12 cellular contexts compared by ENCODE assay signal in genomic region chr16:4882261-4882632, GRCh38. TPM values are rescaled to one million over a fixed set of nuclear protein-coding genes. Genes with fewer than 3 reads are reported as not detected.
A peak's percentile ranks its signal among the peaks of the same experiment; 100 is the strongest.
DNase-seq lines count a peak whose midpoint lies in the region; ATAC-seq and TF ChIP-seq lines count a peak whose summit lies in the region.
"Had no signal": no experiment of that assay in that cellular context is flagged by ENCODE, and none has a peak within 500 bp of the region (broad histone marks: within the 10 kb centered on the region; RNA-seq: fewer than 3 reads in every experiment).

No MANE protein-coding gene starts in this region.

- TF ChIP-seq CTCF in brain (conservative IDR thresholded peaks at IDR 0.05): no peak
- TF ChIP-seq CTCF in CD8-positive, alpha-beta T cell (IDR thresholded peaks at IDR 0.05): no peak

- ATAC-seq in CD8-positive, alpha-beta T cell: no peak

- in situ Hi-C loops in G401 (cut with HindIII; ENCODE audit: low sequenced_read_pairs): no loop called here

- CTCF ChIA-PET in HEK293T (lab: Yijun Ruan, JAX): no interaction called here
- CTCF ChIA-PET in CD8-positive, alpha-beta T cell (lab: Charles Lee): no interaction called here

- intact Hi-C loops in CD8-positive, alpha-beta T cell (cut with DNase I, micrococcal nuclease): no loop called here

- H3K27me3 Mint-ChIP-seq in brain: peaks cover 2% of the 10 kb centered on the region
- H3K27me3 Mint-ChIP-seq in CD8-positive, alpha-beta T cell (ENCODE audit: low read depth): no peaks in the 10 kb centered on the region
- H3K27me3 Mint-ChIP-seq: activated naive CD8-positive, alpha-beta T cell treated with anti-CD3 and anti-CD28 coated beads, Interleukin-2, amount 10 ng/mL, durations not matched to agents 7 days and 5 days; memory B cell had no signal

- peaks cover 39% of the 10 kb centered on the region for H3K36me3 ChIP-seq in CD8-positive, alpha-beta T cell (ENCODE audit: insufficient read depth, low read length)

- no peak overlapping the region for H3K4me3 Mint-ChIP-seq in brain
- no peak overlapping the region for H3K4me3 Mint-ChIP-seq in CD8-positive, alpha-beta T cell
- H3K4me3 Mint-ChIP-seq: activated naive CD8-positive, alpha-beta T cell treated with anti-CD3 and anti-CD28 coated beads, Interleukin-2, amount 10 ng/mL, durations not matched to agents 7 days and 5 days; memory B cell had no signal

- DNase-seq in COLO668 (lab: John Stamatoyannopoulos, UW; ENCODE audit: unreplicated experiment) (peak; percentile 7), HK-2 (ENCODE audit: unreplicated experiment) (peak; percentile 36), lung microvascular endothelial cell (ENCODE audit: low read depth in 2 of 2) (peak; percentile 53 to 61), G401 (ENCODE audit: low spot score) (no peak), HPDE6-E6E7 (ENCODE audit: extremely low spot score) (no peak), HEK293T (ENCODE audit: extremely low spot score) (no peak)
- DNase-seq in CD8-positive, alpha-beta T cell: no peak
- DNase-seq: activated naive CD8-positive, alpha-beta T cell treated with anti-CD3 and anti-CD28 coated beads, Interleukin-2, amount 10 ng/mL, durations not matched to agents 7 days and 5 days; NCI-H1048 had no signal

- no peaks in the 10 kb centered on the region for H3K27me3 ChIP-seq in CD8-positive, alpha-beta T cell (ENCODE audit: insufficient read depth, low read length)
- H3K27me3 ChIP-seq: suprapubic skin had no signal

- H3K9me3 Mint-ChIP-seq in brain: peaks cover 0 to 7% (median 0%) of the 10 kb centered on the region in 5 experiments
- H3K9me3 Mint-ChIP-seq in CD8-positive, alpha-beta T cell: no peaks in the 10 kb centered on the region
- H3K9me3 Mint-ChIP-seq: activated naive CD8-positive, alpha-beta T cell treated with anti-CD3 and anti-CD28 coated beads, Interleukin-2, amount 10 ng/mL, durations not matched to agents 7 days and 5 days; memory B cell had no signal

- peaks cover 82% of the 10 kb centered on the region for H3K36me3 Mint-ChIP-seq in brain
- peaks cover 91% of the 10 kb centered on the region for H3K36me3 Mint-ChIP-seq in CD8-positive, alpha-beta T cell

- H3K27ac Mint-ChIP-seq in brain: peak overlapping the region in 4 of 5 experiments; percentile 25 to 73 (median 54)
- no peak overlapping the region for H3K27ac Mint-ChIP-seq in CD8-positive, alpha-beta T cell
- H3K27ac Mint-ChIP-seq: activated naive CD8-positive, alpha-beta T cell treated with anti-CD3 and anti-CD28 coated beads, Interleukin-2, amount 10 ng/mL, durations not matched to agents 7 days and 5 days; memory B cell had no signal

- H3K4me1 Mint-ChIP-seq in brain: peaks cover 21% of the 10 kb centered on the region
- no peaks in the 10 kb centered on the region for H3K4me1 Mint-ChIP-seq in CD8-positive, alpha-beta T cell (ENCODE audit: low read depth)
- H3K4me1 Mint-ChIP-seq: memory B cell had no signal

- H3K27ac ChIP-seq in CD8-positive, alpha-beta T cell (ENCODE audit: low read depth, low read length): no peak overlapping the region
- H3K27ac ChIP-seq: suprapubic skin had no signal

- POLR2A ChIA-PET in HEK293T (lab: Yijun Ruan, JAX): no interaction called here
- POLR2A ChIA-PET in CD8-positive, alpha-beta T cell (lab: Charles Lee): no interaction called here

- no peak overlapping the region for H3K4me3 ChIP-seq in CD8-positive, alpha-beta T cell (ENCODE audit: low read depth, low read length)
- H3K4me3 ChIP-seq: suprapubic skin had no signal

- no peaks in the 10 kb centered on the region for H3K4me1 ChIP-seq in CD8-positive, alpha-beta T cell (ENCODE audit: insufficient read depth, low read length)

- H3K9me3 ChIP-seq in CD8-positive, alpha-beta T cell (ENCODE audit: low read length): no peaks in the 10 kb centered on the region
- H3K9me3 ChIP-seq: suprapubic skin had no signal

TF ChIP-seq in HEK293T, 16 proteins besides CTCF, POLR2A, EP300 and RAD21:
- TF ChIP-seq ARNT (IDR thresholded peaks at IDR 0.05): no peak
- TF ChIP-seq CTBP1 (IDR thresholded peaks at IDR 0.05; ENCODE audit: borderline replicate concordance): no peak
- no peak for TF ChIP-seq HDGF (IDR thresholded peaks at IDR 0.05; ENCODE audit: borderline replicate concordance)

RNA-seq across cellular contexts. Expression of gene UBN1, which starts 35.0 kb away (rescaled TPM):
- 31.7 TPM for polyA plus RNA-seq in brain (ENCODE audit: insufficient read depth, low read depth, low replicate concordance)
- 16.3 and 23.8 TPM in 2 replicates for total RNA-seq in lung microvascular endothelial cell
- 22.6 and 24.7 TPM in 2 replicates for total RNA-seq in G401 (2014; rRNA removed; shearing (Covaris generic))
- 10 to 100 TPM; 57.1 to 65.3 TPM for total RNA-seq in CD8-positive, alpha-beta T cell

RNA-seq across cellular contexts. Expression of gene GLYR1, which starts 35.2 kb away (rescaled TPM):
- polyA plus RNA-seq in brain (ENCODE audit: insufficient read depth, low read depth, low replicate concordance): 63.6 TPM
- 36.4 and 47.8 TPM in 2 replicates for total RNA-seq in lung microvascular endothelial cell
- 79.9 and 82.0 TPM in 2 replicates for total RNA-seq in G401 (2014; rRNA removed; shearing (Covaris generic))
- 10 to 100 TPM; 71.8 to 76.7 TPM for total RNA-seq in CD8-positive, alpha-beta T cell

RNA-seq across cellular contexts. Expression of gene PPL, which starts 54.7 kb away (rescaled TPM):
- 43.5 TPM for polyA plus RNA-seq in brain (ENCODE audit: insufficient read depth, low read depth, low replicate concordance)
- 2.4 and 5.4 TPM in 2 replicates for total RNA-seq in lung microvascular endothelial cell
- total RNA-seq in G401 (2014; rRNA removed; shearing (Covaris generic)): 33.2 and 41.0 TPM in 2 replicates
- not detected for total RNA-seq in CD8-positive, alpha-beta T cell
- total RNA-seq: activated naive CD8-positive, alpha-beta T cell treated with anti-CD3 and anti-CD28 coated beads, Interleukin-2, amount 10 ng/mL, durations not matched to agents 7 days and 5 days had no signal

Comparison
In these comparisons a context has a peak if more than half of its experiments do, and no peak if none do; other contexts are left out.
1. DNase-seq: peak in COLO668 (single experiment), HK-2 (single experiment) and lung microvascular endothelial cell (2 of 2); none in G401 (single experiment), HPDE6-E6E7 (single experiment), HEK293T (single experiment) and CD8-positive, alpha-beta T cell (0 of 7).